ENCODE assay signal across 8 cellular contexts in the genomic region with DNA sequence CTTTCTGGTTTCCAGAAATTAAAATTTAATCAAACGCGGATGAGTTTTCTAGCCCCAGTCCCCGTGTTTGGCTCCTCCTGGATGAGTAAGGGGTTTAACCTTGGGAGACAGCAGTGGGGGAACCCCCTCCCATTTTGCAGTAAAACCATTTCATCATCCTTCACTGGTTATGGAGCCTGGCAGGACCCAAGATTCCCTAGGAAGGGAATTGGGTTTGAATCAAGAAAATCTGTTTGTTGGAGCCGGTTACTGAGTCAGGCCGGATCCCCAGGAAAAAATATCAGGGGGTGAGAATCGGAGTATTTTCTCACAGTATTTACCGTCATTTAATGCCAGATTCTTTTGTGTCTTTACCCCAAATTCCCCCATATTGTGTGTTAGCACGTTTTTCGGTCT. TPM values are rescaled to one million over a fixed set of nuclear protein-coding genes. Genes with fewer than 3 reads are reported as not detected.
DNase-seq lines count a peak whose midpoint lies in the region; TF ChIP-seq lines count a peak whose summit lies in the region.

No MANE protein-coding gene starts in this region.

- peaks cover 44% of the 10 kb centered on the region for H3K4me1 Mint-ChIP-seq in mesothelial cell of epicardium

- no peaks in the 10 kb centered on the region for H3K27me3 ChIP-seq in brain microvascular endothelial cell (replicated peaks)

- no peaks in the 10 kb centered on the region for H3K27me3 Mint-ChIP-seq in mesothelial cell of epicardium (ENCODE audit: low read depth)

- TF ChIP-seq CTCF in 22Rv1 (IDR thresholded peaks at IDR 0.05) (no peak), HFF-Myc (IDR thresholded peaks at IDR 0.05; ENCODE audit: low read depth, low read length, missing control alignments) (no peak), brain microvascular endothelial cell (IDR thresholded peaks at IDR 0.05; ENCODE audit: low read depth, low read length, missing control alignments) (no peak), mesothelial cell of epicardium (IDR thresholded peaks at IDR 0.05; ENCODE audit: unreplicated experiment) (no peak), GM13977 (IDR thresholded peaks at IDR 0.05; ENCODE audit: extremely low read depth, insufficient read depth, missing control alignments) (no peak)

- H3K36me3 Mint-ChIP-seq in mesothelial cell of epicardium, result no peaks in the 10 kb centered on the region

- peak overlapping the region; percentile 90 for H3K27ac Mint-ChIP-seq in mesothelial cell of epicardium

- H3K9me3 Mint-ChIP-seq in mesothelial cell of epicardium, result no peaks in the 10 kb centered on the region

- in situ Hi-C loops in brain microvascular endothelial cell (cut with HindIII; ENCODE audit: low pct_ligation_motif_present, low sequenced_read_pairs), result no loop called here
- in situ Hi-C loops in GM13977 (cut with MboI; ENCODE audit: low pct_unique_long_range_greater_than_20kb, low sequenced_read_pairs, unreplicated experiment), result no loop called here

- peaks cover 5% of the 10 kb centered on the region for H3K36me3 ChIP-seq in brain microvascular endothelial cell (replicated peaks)

- peak overlapping the region; percentile 83 for H3K27ac ChIP-seq in 22Rv1
- H3K27ac ChIP-seq in brain microvascular endothelial cell, result peak overlapping the region; percentile 92

- DNase-seq in HFF-Myc (ENCODE audit: extremely low read depth, low read depth), result no peak
- DNase-seq in brain microvascular endothelial cell, result no peak
- DNase-seq in mesothelial cell of epicardium (ENCODE audit: low spot score in 2 of 2, unreplicated experiment in 2 of 2), result no peak
- no peak for DNase-seq in HK-2 (ENCODE audit: unreplicated experiment)
- no peak for DNase-seq in SKM-1 treated with dmso at 0.1 percent for 144 hours (lab: John Stamatoyannopoulos, UW; ENCODE audit: unreplicated experiment)
- no peak for DNase-seq in GM13977 (ENCODE audit: low spot score)
- DNase-seq in anterior cingulate cortex (lab: John Stamatoyannopoulos, UW), result no peak

- H3K4me3 ChIP-seq in HFF-Myc (replicated peaks; ENCODE audit: low read depth, low read length) (peak overlapping the region; percentile 70), brain microvascular endothelial cell (ENCODE audit: low read depth, low read length) (peak overlapping the region; percentile 90)

- peak overlapping the region; percentile 91 for H3K4me3 Mint-ChIP-seq in mesothelial cell of epicardium

RNA-seq across cellular contexts. Expression of a gene that starts 0.8 kb away (rescaled TPM):
- 113 to 116 TPM (median 114 TPM) in 3 replicates for total RNA-seq in mesothelial cell of epicardium

RNA-seq across cellular contexts. Expression of a gene that starts 23.6 kb away (rescaled TPM):
- 131 to 135 TPM (median 135 TPM) in 3 replicates for total RNA-seq in mesothelial cell of epicardium
